8 cellular contexts compared by ENCODE assay signal in genomic region chr10:30553625-30554442, GRCh38.
DNase-seq lines count a peak whose midpoint lies in the region; ATAC-seq and TF ChIP-seq lines count a peak whose summit lies in the region.

No MANE protein-coding gene starts in this region.

- H4K91ac ChIP-seq in H9 (ENCODE audit: insufficient read length, low read depth, low read length): no peak overlapping the region

- H2AK5ac ChIP-seq in H9 (ENCODE audit: insufficient read length, low read length): no peak overlapping the region

- H3K9me3 Mint-ChIP-seq in H9: no peaks in the 10 kb centered on the region; a peak in 1 of 5 replicates
- H3K9me3 Mint-ChIP-seq in activated CD8-positive, alpha-beta memory T cell treated with anti-CD3 and anti-CD28 coated beads, Interleukin-2, amount 10 ng/mL, durations not matched to agents 7 days and 5 days (ENCODE audit: low read depth): no peaks in the 10 kb centered on the region
- H3K9me3 Mint-ChIP-seq in naive thymus-derived CD4-positive, alpha-beta T cell: no peaks in the 10 kb centered on the region

- H2AFZ ChIP-seq in H9 (ENCODE audit: low read length): no peak overlapping the region
- peak overlapping the region; percentile 88 for H2AFZ ChIP-seq in smooth muscle cell (ENCODE audit: low read depth)

- H3K27ac ChIP-seq in H9 (ENCODE audit: insufficient read length, low read depth, low read length) (peak overlapping the region; percentile 87), smooth muscle cell (ENCODE audit: low read depth) (no peak overlapping the region)
- H3K27ac ChIP-seq in naive thymus-derived CD4-positive, alpha-beta T cell (ENCODE audit: low read depth, low read length): no peak overlapping the region

- H2BK120ac ChIP-seq in H9 (ENCODE audit: low read depth, low read length, poor library complexity, severe bottlenecking): no peak overlapping the region

- peaks cover 1% of the 10 kb centered on the region; the same call in 1 of the 2 replicates for H3K27me3 Mint-ChIP-seq in H9 (ENCODE audit: low read depth)
- H3K27me3 Mint-ChIP-seq in activated CD8-positive, alpha-beta memory T cell treated with anti-CD3 and anti-CD28 coated beads, Interleukin-2, amount 10 ng/mL, durations not matched to agents 7 days and 5 days: peaks cover 3% of the 10 kb centered on the region
- peaks cover 0 to 14% (median 0%) of the 10 kb centered on the region in 5 donors for H3K27me3 Mint-ChIP-seq in naive thymus-derived CD4-positive, alpha-beta T cell

- DNase-seq in H9: peak; percentile 80
- peak; percentile 19 for DNase-seq in astrocyte of the spinal cord (ENCODE audit: low read depth, low spot score)
- DNase-seq in iPS-NIHi7 (ENCODE audit: extremely low spot score): peak; percentile 78
- peak; percentile 3 for DNase-seq in smooth muscle cell (lab: John Stamatoyannopoulos, UW; ENCODE audit: unreplicated experiment)
- DNase-seq in activated CD8-positive, alpha-beta memory T cell treated with anti-CD3 and anti-CD28 coated beads, Interleukin-2, amount 10 ng/mL, durations not matched to agents 7 days and 5 days: no peak
- DNase-seq in DMS 273 (lab: John Stamatoyannopoulos, UW; ENCODE audit: unreplicated experiment): no peak
- DNase-seq in naive thymus-derived CD4-positive, alpha-beta T cell: no peak

- H3K9me3 ChIP-seq in H9 (ENCODE audit: control insufficient read depth, low read depth, low read length): no peaks in the 10 kb centered on the region
- H3K9me3 ChIP-seq in smooth muscle cell (replicated peaks; ENCODE audit: low read depth): no peaks in the 10 kb centered on the region
- H3K9me3 ChIP-seq in naive thymus-derived CD4-positive, alpha-beta T cell (ENCODE audit: control insufficient read depth in 2 of 3, low read length in 3 of 3): no peaks in the 10 kb centered on the region

- H4K20me1 ChIP-seq in H9 (ENCODE audit: control insufficient read depth, insufficient read depth, insufficient read length): no peaks in the 10 kb centered on the region
- H4K20me1 ChIP-seq in smooth muscle cell (ENCODE audit: low read depth): no peaks in the 10 kb centered on the region

- H3K4me2 ChIP-seq in H9 (ENCODE audit: insufficient read depth, insufficient read length, low read length) (peak overlapping the region; percentile 41), smooth muscle cell (peak overlapping the region; percentile 80)

- H3K79me2 ChIP-seq in H9 (ENCODE audit: insufficient read depth, low read length): no peaks in the 10 kb centered on the region
- no peaks in the 10 kb centered on the region for H3K79me2 ChIP-seq in smooth muscle cell (ENCODE audit: low read depth)

- no peak overlapping the region for H2BK20ac ChIP-seq in H9 (ENCODE audit: low read depth, low read length, poor library complexity, severe bottlenecking)

- ATAC-seq in activated CD8-positive, alpha-beta memory T cell treated with anti-CD3 and anti-CD28 coated beads, Interleukin-2, amount 10 ng/mL, durations not matched to agents 7 days and 5 days: no peak
- no peak for ATAC-seq in naive thymus-derived CD4-positive, alpha-beta T cell
- ATAC-seq in HG02870 (IDR thresholded peaks at IDR 0.05; ENCODE audit: unreplicated experiment): no peak

- H3K18ac ChIP-seq in H9 (ENCODE audit: insufficient read length, low read depth, low read length): peak overlapping the region; percentile 8

- POLR2A ChIA-PET in naive thymus-derived CD4-positive, alpha-beta T cell (lab: Charles Lee): no interaction called here

- no peak for TF ChIP-seq CTCF in H9 (conservative IDR thresholded peaks at IDR 0.05)
- TF ChIP-seq CTCF in astrocyte of the spinal cord (IDR thresholded peaks at IDR 0.05; ENCODE audit: low read depth, low read length): no peak
- TF ChIP-seq CTCF in smooth muscle cell (IDR thresholded peaks at IDR 0.05; ENCODE audit: borderline replicate concordance, insufficient read depth, poor library complexity, severe bottlenecking): no peak

- no peak overlapping the region for H3K23ac ChIP-seq in H9 (ENCODE audit: insufficient read length, low read depth, low read length)

- no peak overlapping the region for H3K4ac ChIP-seq in H9 (ENCODE audit: low read depth, low read length)

- intact Hi-C loops in naive thymus-derived CD4-positive, alpha-beta T cell (cut with micrococcal nuclease): no loop called here

- H3K79me1 ChIP-seq in H9 (ENCODE audit: insufficient read depth, low read depth, low read length, poor library complexity, severe bottlenecking): no peaks in the 10 kb centered on the region

- no peak overlapping the region for H3K56ac ChIP-seq in H9 (ENCODE audit: insufficient read length, low read depth, low read length)

- no peak overlapping the region for H3K4me3 ChIP-seq in astrocyte of the spinal cord (ENCODE audit: low read depth, low read length)
- H3K4me3 ChIP-seq in smooth muscle cell: peak overlapping the region; percentile 40
- no peak overlapping the region for H3K4me3 ChIP-seq in naive thymus-derived CD4-positive, alpha-beta T cell (ENCODE audit: low read length)

- no peaks in the 10 kb centered on the region for H3K36me3 ChIP-seq in smooth muscle cell (ENCODE audit: low read depth)
- H3K36me3 ChIP-seq in naive thymus-derived CD4-positive, alpha-beta T cell (ENCODE audit: control insufficient read depth in 2 of 3, insufficient read depth in 3 of 3, low read length in 3 of 3): no peaks in the 10 kb centered on the region

- H3K23me2 ChIP-seq in H9 (ENCODE audit: insufficient read length, low read depth, low read length, poor library complexity, severe bottlenecking): no peaks in the 10 kb centered on the region

- H4K8ac ChIP-seq in H9 (replicated peaks; ENCODE audit: insufficient read length, low read depth, low read length): no peak overlapping the region

- no peaks in the 10 kb centered on the region for H3K27me3 ChIP-seq in H9 (ENCODE audit: insufficient read depth, low read length)
- no peaks in the 10 kb centered on the region for H3K27me3 ChIP-seq in smooth muscle cell (ENCODE audit: low read depth)
- no peaks in the 10 kb centered on the region for H3K27me3 ChIP-seq in naive thymus-derived CD4-positive, alpha-beta T cell (ENCODE audit: control insufficient read depth in 2 of 2, insufficient read depth in 2 of 2, low read length in 2 of 2)

- H2BK12ac ChIP-seq in H9 (ENCODE audit: insufficient read length, low read depth, low read length): peak overlapping the region; percentile 16

- H3K27ac Mint-ChIP-seq in H9: peak overlapping the region; percentile 72 to 94 (median 91)
- no peak overlapping the region for H3K27ac Mint-ChIP-seq in activated CD8-positive, alpha-beta memory T cell treated with anti-CD3 and anti-CD28 coated beads, Interleukin-2, amount 10 ng/mL, durations not matched to agents 7 days and 5 days
- H3K27ac Mint-ChIP-seq in naive thymus-derived CD4-positive, alpha-beta T cell: no peak overlapping the region

- H2BK5ac ChIP-seq in H9 (ENCODE audit: insufficient read length, low read length): no peak overlapping the region

- H3K9ac ChIP-seq in H9 (ENCODE audit: extremely low read depth, insufficient read length, low read length) (peak overlapping the region; percentile 20), smooth muscle cell (ENCODE audit: low read depth) (no peak overlapping the region)

- H4K5ac ChIP-seq in H9 (ENCODE audit: insufficient read length, low read depth, low read length): peak overlapping the region; percentile 2

- H2BK15ac ChIP-seq in H9 (ENCODE audit: low read depth, low read length): no peak overlapping the region

- no peak overlapping the region for H3T11ph ChIP-seq in H9 (ENCODE audit: low read length)

- peaks cover 31 to 44% of the 10 kb centered on the region in 2 experiments for H3K4me1 Mint-ChIP-seq in H9
- H3K4me1 Mint-ChIP-seq in activated CD8-positive, alpha-beta memory T cell treated with anti-CD3 and anti-CD28 coated beads, Interleukin-2, amount 10 ng/mL, durations not matched to agents 7 days and 5 days: peaks cover 8% of the 10 kb centered on the region
- peaks cover 0 to 9% (median 5%) of the 10 kb centered on the region in 7 donors for H3K4me1 Mint-ChIP-seq in naive thymus-derived CD4-positive, alpha-beta T cell

- no CpG with 5 or more reads among the region's 12 CpGs for WGBS in H9 (ENCODE audit: extremely low coverage, insufficient read length, low lambda C conversion rate)
- 13% methylated on average over 12 of the region's 12 CpGs for WGBS in smooth muscle cell (ENCODE audit: low lambda C conversion rate)

- no peaks in the 10 kb centered on the region for H3F3A ChIP-seq in smooth muscle cell (ENCODE audit: low read depth)

- H3K4me1 ChIP-seq in H9 (ENCODE audit: insufficient read depth, low read length) (peaks cover 3% of the 10 kb centered on the region; the same call in 1 of the 2 replicates), smooth muscle cell (ENCODE audit: low read depth) (peaks cover 17% of the 10 kb centered on the region)
- H3K4me1 ChIP-seq in naive thymus-derived CD4-positive, alpha-beta T cell (ENCODE audit: control insufficient read depth in 2 of 2, insufficient read depth in 2 of 2, low read length in 2 of 2): no peaks in the 10 kb centered on the region

- no peaks in the 10 kb centered on the region for H3K36me3 Mint-ChIP-seq in H9 (ENCODE audit: insufficient read depth in 1 of 3, low read depth in 3 of 3)
- H3K36me3 Mint-ChIP-seq in activated CD8-positive, alpha-beta memory T cell treated with anti-CD3 and anti-CD28 coated beads, Interleukin-2, amount 10 ng/mL, durations not matched to agents 7 days and 5 days: no peaks in the 10 kb centered on the region
- no peaks in the 10 kb centered on the region for H3K36me3 Mint-ChIP-seq in naive thymus-derived CD4-positive, alpha-beta T cell

- CTCF ChIA-PET in activated CD8-positive, alpha-beta memory T cell treated with anti-CD3 and anti-CD28 coated beads, Interleukin-2, amount 10 ng/mL, durations not matched to agents 7 days and 5 days (lab: Charles Lee): interaction anchor here (1.0 to 2.2 kb wide), 6 partner anchors 11 to 162 kb away, joined by 3 to 7 read pairs (median 4); no protein-coding TSS in a partner anchor
- CTCF ChIA-PET in naive thymus-derived CD4-positive, alpha-beta T cell (lab: Charles Lee): interaction anchor here (1.6 kb wide), 1 partner anchor 37 kb away, joined by 6 read pairs; no protein-coding TSS in a partner anchor

- H3K14ac ChIP-seq in H9 (ENCODE audit: insufficient read depth, low read length): peak overlapping the region; percentile 42

- in situ Hi-C loops in astrocyte of the spinal cord (cut with HindIII; ENCODE audit: low sequenced_read_pairs): no loop called here

- H3K4me3 Mint-ChIP-seq in H9: peak overlapping the region; percentile 32 to 52
- no peak overlapping the region for H3K4me3 Mint-ChIP-seq in activated CD8-positive, alpha-beta memory T cell treated with anti-CD3 and anti-CD28 coated beads, Interleukin-2, amount 10 ng/mL, durations not matched to agents 7 days and 5 days
- H3K4me3 Mint-ChIP-seq in naive thymus-derived CD4-positive, alpha-beta T cell: no peak overlapping the region

Comparison
In these comparisons a context has a peak if more than half of its experiments do, and no peak if none do; other contexts are left out.
1. DNase-seq: peak in H9 (single experiment), astrocyte of the spinal cord (single experiment), iPS-NIHi7 (single experiment) and smooth muscle cell (single experiment); none in activated CD8-positive, alpha-beta memory T cell treated with anti-CD3 and anti-CD28 coated beads, Interleukin-2, amount 10 ng/mL, durations not matched to agents 7 days and 5 days (single experiment), DMS 273 (single experiment) and naive thymus-derived CD4-positive, alpha-beta T cell (0 of 9).
2. H3K27ac Mint-ChIP-seq: peak in H9 (3 of 3); none in activated CD8-positive, alpha-beta memory T cell treated with anti-CD3 and anti-CD28 coated beads, Interleukin-2, amount 10 ng/mL, durations not matched to agents 7 days and 5 days (single experiment) and naive thymus-derived CD4-positive, alpha-beta T cell (0 of 9).
3. H3K4me3 Mint-ChIP-seq: peak in H9 (2 of 2); none in activated CD8-positive, alpha-beta memory T cell treated with anti-CD3 and anti-CD28 coated beads, Interleukin-2, amount 10 ng/mL, durations not matched to agents 7 days and 5 days (single experiment) and naive thymus-derived CD4-positive, alpha-beta T cell (0 of 10).